Comparison of ENCODE assay signal across 13 cellular contexts in genomic region chr18:46265190-46266156, GRCh38.
DNase-seq lines count a peak whose midpoint lies in the region; ATAC-seq, FAIRE-seq and TF ChIP-seq lines count a peak whose summit lies in the region.
"Had no signal": no experiment of that assay in that cellular context is flagged by ENCODE, and none has a peak within 500 bp of the region (broad histone marks: within the 10 kb centered on the region; RNA-seq: fewer than 3 reads in every experiment).

No MANE protein-coding gene starts in this region.

- peaks cover 66% of the 10 kb centered on the region for H3K4me1 ChIP-seq in GM23338 (ENCODE audit: insufficient read depth)
- peaks cover 3% of the 10 kb centered on the region; the same call in 1 of the 2 replicates for H3K4me1 ChIP-seq in HEK293 (ENCODE audit: control insufficient read depth, insufficient read depth, low read length)
- H3K4me1 ChIP-seq: uterus had no signal

- H3K27ac ChIP-seq in GM23338 (ENCODE audit: low read depth) (peak overlapping the region; percentile 67; the same call in 1 of the 2 replicates), HEK293 (ENCODE audit: extremely low read depth, low read depth, low read length) (no peak overlapping the region)
- H3K27ac ChIP-seq: uterus had no signal

- H3K36me3 Mint-ChIP-seq in GM23338 (ENCODE audit: low read depth) (peaks cover 11% of the 10 kb centered on the region; the same call in 2 of the 3 replicates), memory B cell (peaks cover 21% of the 10 kb centered on the region)
- H3K36me3 Mint-ChIP-seq in activated T-helper 2 cell treated with anti-CD3 and anti-CD28 coated beads, Interferon-gamma antibody, Interleukin-2, Interleukin-4, amounts not matched to agents 10 μg/mL and 5 μg/mL and 100 μg/mL, durations not matched to agents 14 hours and 24 hours and 36 hours (ENCODE audit: low read depth), result peaks cover 68% of the 10 kb centered on the region

- no peaks in the 10 kb centered on the region for H4K20me1 ChIP-seq in GM23338 (replicated peaks; ENCODE audit: insufficient read depth)

- H3K4me2 ChIP-seq in GM23338, result peak overlapping the region; percentile 71
- H3K4me2 ChIP-seq: SK-N-SH had no signal

- POLR2A ChIA-PET in HEK293 (lab: Yijun Ruan, JAX), result no interaction called here

- no peaks in the 10 kb centered on the region for H3K27me3 ChIP-seq in GM23338 (ENCODE audit: insufficient read depth)
- H3K27me3 ChIP-seq: gastrocnemius medialis, uterus had no signal

- H2AFZ ChIP-seq in GM23338, result no peak overlapping the region

- DNase-seq in GM23338 (ENCODE audit: low spot score) (peak; percentile 24), memory B cell (ENCODE audit: low spot score in 2 of 2) (no peak), D721Med (ENCODE audit: insufficient read length, low spot score) (no peak), NCI-H187 (lab: John Stamatoyannopoulos, UW) (no peak), middle frontal gyrus (ENCODE audit: extremely low spot score, low spot score) (no peak)
- no peak for DNase-seq in activated T-helper 2 cell treated with anti-CD3 and anti-CD28 coated beads, Interferon-gamma antibody, Interleukin-2, Interleukin-4, amounts not matched to agents 10 μg/mL and 5 μg/mL and 100 μg/mL, durations not matched to agents 14 hours and 24 hours and 36 hours (ENCODE audit: low spot score)
- DNase-seq: DND-41; gastrocnemius medialis; islet precursor cell; SK-N-SH; stimulated activated CD4-positive, alpha-beta T cell treated with anti-CD3 and anti-CD28 coated beads, Interleukin-4, amount 100 ng/mL, for 1 hour; uterus had no signal

- FAIRE-seq in D721Med (lab: Jason Lieb, UNC), result no peak

- H3K79me2 ChIP-seq in GM23338 (replicated peaks; ENCODE audit: insufficient read depth), result no peaks in the 10 kb centered on the region

- no peaks in the 10 kb centered on the region; the same call in 1 of the 2 replicates for H3K9me3 ChIP-seq in HEK293 (ENCODE audit: control insufficient read depth, insufficient read depth, low read depth, low read length)
- H3K9me3 ChIP-seq: gastrocnemius medialis, SK-N-SH, uterus had no signal

- no peaks in the 10 kb centered on the region for H3K9me2 ChIP-seq in GM23338 (ENCODE audit: insufficient read depth)
- H3K9me2 ChIP-seq: SK-N-SH had no signal

- TF ChIP-seq CTCF in GM23338 (conservative IDR thresholded peaks at IDR 0.05; ENCODE audit: low read depth in 2 of 2) (no peak), HEK293 (tag by site-specific recombination; IDR thresholded peaks at IDR 0.05) (no peak), D721Med (IDR thresholded peaks at IDR 0.05; ENCODE audit: insufficient read depth, missing control alignments) (no peak)

- peak overlapping the region; percentile 82 for H3K27ac Mint-ChIP-seq in GM23338
- H3K27ac Mint-ChIP-seq in activated T-helper 2 cell treated with anti-CD3 and anti-CD28 coated beads, Interferon-gamma antibody, Interleukin-2, Interleukin-4, amounts not matched to agents 10 μg/mL and 5 μg/mL and 100 μg/mL, durations not matched to agents 14 hours and 24 hours and 36 hours, result peak overlapping the region; percentile 50
- H3K27ac Mint-ChIP-seq in memory B cell, result peak overlapping the region; percentile 40

- CTCF ChIA-PET in HEK293 (lab: Yijun Ruan, JAX), result interaction anchor here (0.5 to 3.8 kb wide), 5 partner anchors 10 to 118 kb away, joined by 3 to 13 read pairs (median 4); a partner anchor contains a TSS

- H3K4me3 Mint-ChIP-seq in GM23338 (peak overlapping the region; percentile 43), memory B cell (no peak overlapping the region)
- H3K4me3 Mint-ChIP-seq in activated T-helper 2 cell treated with anti-CD3 and anti-CD28 coated beads, Interferon-gamma antibody, Interleukin-2, Interleukin-4, amounts not matched to agents 10 μg/mL and 5 μg/mL and 100 μg/mL, durations not matched to agents 14 hours and 24 hours and 36 hours (ENCODE audit: low read depth), result no peak overlapping the region

- H3F3A ChIP-seq in GM23338 (replicated peaks; ENCODE audit: low read depth), result no peaks in the 10 kb centered on the region

- H3K36me3 ChIP-seq in GM23338 (ENCODE audit: insufficient read depth) (no peaks in the 10 kb centered on the region), HEK293 (ENCODE audit: control insufficient read depth in 2 of 2, insufficient read depth in 1 of 2, low read length in 2 of 2) (peaks cover 7 to 9% of the 10 kb centered on the region in 2 experiments)
- H3K36me3 ChIP-seq: uterus had no signal

- H3K4me1 Mint-ChIP-seq in GM23338 (peaks cover 70% of the 10 kb centered on the region), memory B cell (peaks cover 18% of the 10 kb centered on the region)
- H3K4me1 Mint-ChIP-seq in activated T-helper 2 cell treated with anti-CD3 and anti-CD28 coated beads, Interferon-gamma antibody, Interleukin-2, Interleukin-4, amounts not matched to agents 10 μg/mL and 5 μg/mL and 100 μg/mL, durations not matched to agents 14 hours and 24 hours and 36 hours (ENCODE audit: low read depth), result peaks cover 56% of the 10 kb centered on the region

- ATAC-seq in GM23338, result no peak
- no peak for ATAC-seq in memory B cell (ENCODE audit: low read depth)

- H3K27me3 Mint-ChIP-seq in GM23338 (ENCODE audit: insufficient read depth, low read depth, poor library complexity) (peaks cover 1% of the 10 kb centered on the region), memory B cell (no peaks in the 10 kb centered on the region)
- H3K27me3 Mint-ChIP-seq in activated T-helper 2 cell treated with anti-CD3 and anti-CD28 coated beads, Interferon-gamma antibody, Interleukin-2, Interleukin-4, amounts not matched to agents 10 μg/mL and 5 μg/mL and 100 μg/mL, durations not matched to agents 14 hours and 24 hours and 36 hours (ENCODE audit: low read depth), result no peaks in the 10 kb centered on the region

- intact Hi-C loops in activated T-helper 2 cell treated with anti-CD3 and anti-CD28 coated beads, Interferon-gamma antibody, Interleukin-2, Interleukin-4, amounts not matched to agents 10 μg/mL and 5 μg/mL and 100 μg/mL, durations not matched to agents 14 hours and 24 hours and 36 hours (cut with micrococcal nuclease), result no loop called here

- H3K4me3 ChIP-seq in GM23338 (peak overlapping the region; percentile 24), HEK293 (ENCODE audit: low read depth, low read length) (no peak overlapping the region)
- H3K4me3 ChIP-seq: gastrocnemius medialis, uterus had no signal

- H3K9me3 Mint-ChIP-seq in GM23338 (no peaks in the 10 kb centered on the region), memory B cell (no peaks in the 10 kb centered on the region)
- no peaks in the 10 kb centered on the region for H3K9me3 Mint-ChIP-seq in activated T-helper 2 cell treated with anti-CD3 and anti-CD28 coated beads, Interferon-gamma antibody, Interleukin-2, Interleukin-4, amounts not matched to agents 10 μg/mL and 5 μg/mL and 100 μg/mL, durations not matched to agents 14 hours and 24 hours and 36 hours

TF ChIP-seq in GM23338, 12 proteins besides CTCF, POLR2A, EP300 and RAD21 (continues in another document):
- TF ChIP-seq EZH2 (IDR thresholded peaks at IDR 0.05; ENCODE audit: low read depth, unreplicated experiment), result no peak
- TF ChIP-seq JUNB (IDR thresholded peaks at IDR 0.05; ENCODE audit: unreplicated experiment), result no peak
- TF ChIP-seq NANOG (IDR thresholded peaks at IDR 0.05; ENCODE audit: borderline replicate concordance), result no peak
- TF ChIP-seq, protein P1, sequence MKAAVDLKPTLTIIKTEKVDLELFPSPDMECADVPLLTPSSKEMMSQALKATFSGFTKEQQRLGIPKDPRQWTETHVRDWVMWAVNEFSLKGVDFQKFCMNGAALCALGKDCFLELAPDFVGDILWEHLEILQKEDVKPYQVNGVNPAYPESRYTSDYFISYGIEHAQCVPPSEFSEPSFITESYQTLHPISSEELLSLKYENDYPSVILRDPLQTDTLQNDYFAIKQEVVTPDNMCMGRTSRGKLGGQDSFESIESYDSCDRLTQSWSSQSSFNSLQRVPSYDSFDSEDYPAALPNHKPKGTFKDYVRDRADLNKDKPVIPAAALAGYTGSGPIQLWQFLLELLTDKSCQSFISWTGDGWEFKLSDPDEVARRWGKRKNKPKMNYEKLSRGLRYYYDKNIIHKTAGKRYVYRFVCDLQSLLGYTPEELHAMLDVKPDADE (IDR thresholded peaks at IDR 0.05), result no peak
- TF ChIP-seq CREB1 (CRISPR knock-in tag; IDR thresholded peaks at IDR 0.05; ENCODE audit: low read depth), result peak; percentile 8; the same call in 1 of the 2 replicates
- TF ChIP-seq EZH2phosphoT487 (IDR thresholded peaks at IDR 0.05; ENCODE audit: unreplicated experiment), result no peak

TF ChIP-seq in HEK293, 187 proteins besides CTCF, POLR2A, EP300 and RAD21 (continues in another document):
- TF ChIP-seq, protein P2, sequence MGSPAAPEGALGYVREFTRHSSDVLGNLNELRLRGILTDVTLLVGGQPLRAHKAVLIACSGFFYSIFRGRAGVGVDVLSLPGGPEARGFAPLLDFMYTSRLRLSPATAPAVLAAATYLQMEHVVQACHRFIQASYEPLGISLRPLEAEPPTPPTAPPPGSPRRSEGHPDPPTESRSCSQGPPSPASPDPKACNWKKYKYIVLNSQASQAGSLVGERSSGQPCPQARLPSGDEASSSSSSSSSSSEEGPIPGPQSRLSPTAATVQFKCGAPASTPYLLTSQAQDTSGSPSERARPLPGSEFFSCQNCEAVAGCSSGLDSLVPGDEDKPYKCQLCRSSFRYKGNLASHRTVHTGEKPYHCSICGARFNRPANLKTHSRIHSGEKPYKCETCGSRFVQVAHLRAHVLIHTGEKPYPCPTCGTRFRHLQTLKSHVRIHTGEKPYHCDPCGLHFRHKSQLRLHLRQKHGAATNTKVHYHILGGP (tag by site-specific recombination; IDR thresholded peaks at IDR 0.05), result peak; percentile 70
- TF ChIP-seq SP7 (tag by site-specific recombination; IDR thresholded peaks at IDR 0.05), result peak; percentile 39; the same call in 1 of the 2 replicates
